In genomic region chr4:3447431-3448395, GRCh38 we compare ENCODE assay signal across 15 cellular contexts. TPM values are rescaled to one million over a fixed set of nuclear protein-coding genes. Genes with fewer than 3 reads are reported as not detected.
DNase-seq lines count a peak whose midpoint lies in the region; ATAC-seq and TF ChIP-seq lines count a peak whose summit lies in the region.
"Had no signal": no experiment of that assay in that cellular context is flagged by ENCODE, and none has a peak within 500 bp of the region (broad histone marks: within the 10 kb centered on the region; RNA-seq: fewer than 3 reads in every experiment).

No MANE protein-coding gene starts in this region.

- H3K9me3 Mint-ChIP-seq in glutamatergic neuron (ENCODE audit: unreplicated experiment), result peaks cover 4% of the 10 kb centered on the region
- no peaks in the 10 kb centered on the region for H3K9me3 Mint-ChIP-seq in osteocyte (ENCODE audit: unreplicated experiment)
- H3K9me3 Mint-ChIP-seq: CD8-positive, alpha-beta memory T cell; H9 had no signal

- peak overlapping the region; percentile 11 for H4K91ac ChIP-seq in mesenchymal stem cell (ENCODE audit: low read length)

- H3K36me3 ChIP-seq in left ventricle myocardium inferior (no peaks in the 10 kb centered on the region), mesenchymal stem cell (ENCODE audit: control insufficient read depth in 1 of 2, insufficient read depth in 2 of 2, low read depth in 1 of 2, low read length in 2 of 2) (peaks cover 0 to 3% of the 10 kb centered on the region in 2 experiments), psoas muscle (ENCODE audit: insufficient read depth in 1 of 2, low read depth in 1 of 2) (no peaks in the 10 kb centered on the region)
- H3K36me3 ChIP-seq: BE2C had no signal

- H4K8ac ChIP-seq in mesenchymal stem cell (ENCODE audit: low read length), result no peak overlapping the region

- TF ChIP-seq CTCF in left ventricle myocardium inferior (IDR thresholded peaks at IDR 0.05; ENCODE audit: borderline replicate concordance), result no peak
- TF ChIP-seq CTCF in glutamatergic neuron (IDR thresholded peaks at IDR 0.05; ENCODE audit: partially characterized antibody, unreplicated experiment), result no peak
- no peak for TF ChIP-seq CTCF in psoas muscle (IDR thresholded peaks at IDR 0.05)
- no peak for TF ChIP-seq CTCF in osteocyte (IDR thresholded peaks at IDR 0.05)

- H3K4ac ChIP-seq in mesenchymal stem cell (ENCODE audit: low read depth in 1 of 2, low read length in 2 of 2), result no peak overlapping the region

- H2AFZ ChIP-seq in mesenchymal stem cell (ENCODE audit: low read depth, low read length), result no peak overlapping the region
- H2AFZ ChIP-seq: GM23248 had no signal

- no peak overlapping the region for H2AK5ac ChIP-seq in mesenchymal stem cell (ENCODE audit: low read length, severe bottlenecking)

- WGBS in mesenchymal stem cell, result 92% methylated on average over 51 of the region's 53 CpGs
- 89 to 93% (median 91%) methylated on average over 51 to 53 of the region's 53 CpGs for WGBS in psoas muscle, 3 donors

- no peak overlapping the region for H3K4me2 ChIP-seq in mesenchymal stem cell (ENCODE audit: low read length, poor library complexity, severe bottlenecking)

- no peak overlapping the region for H3K14ac ChIP-seq in mesenchymal stem cell (ENCODE audit: low read length in 2 of 2)

- H3K27ac Mint-ChIP-seq in glutamatergic neuron (ENCODE audit: unreplicated experiment) (no peak overlapping the region), osteocyte (ENCODE audit: unreplicated experiment) (no peak overlapping the region)

- H3K9me3 ChIP-seq in left ventricle myocardium inferior (replicated peaks) (no peaks in the 10 kb centered on the region), mesenchymal stem cell (ENCODE audit: control insufficient read depth, low read length) (no peaks in the 10 kb centered on the region), psoas muscle (no peaks in the 10 kb centered on the region)
- H3K9me3 ChIP-seq: BE2C had no signal

- H3K4me1 Mint-ChIP-seq in glutamatergic neuron (ENCODE audit: low read depth, unreplicated experiment), result no peaks in the 10 kb centered on the region
- H3K4me1 Mint-ChIP-seq in osteocyte (ENCODE audit: unreplicated experiment), result peaks cover 4% of the 10 kb centered on the region
- H3K4me1 Mint-ChIP-seq: CD8-positive, alpha-beta memory T cell; H9 had no signal

- ATAC-seq in left cardiac atrium, result no peak
- ATAC-seq in psoas muscle, result no peak

- H3K18ac ChIP-seq in mesenchymal stem cell (ENCODE audit: low read depth in 1 of 2, low read length in 2 of 2), result no peak overlapping the region

- H3K4me1 ChIP-seq in left ventricle myocardium inferior (peaks cover 6% of the 10 kb centered on the region), mesenchymal stem cell (ENCODE audit: control insufficient read depth, insufficient read depth, low read depth, low read length) (peaks cover 14% of the 10 kb centered on the region), psoas muscle (no peaks in the 10 kb centered on the region)
- H3K4me1 ChIP-seq: BE2C had no signal

- H3K4me3 ChIP-seq in left ventricle myocardium inferior (no peak overlapping the region), mesenchymal stem cell (ENCODE audit: insufficient read depth in 1 of 2, low read depth in 1 of 2, low read length in 2 of 2) (no peak overlapping the region), psoas muscle (no peak overlapping the region)
- H3K4me3 ChIP-seq: GM23248 had no signal

- no peak overlapping the region for H3K9ac ChIP-seq in mesenchymal stem cell (ENCODE audit: low read length)
- H3K9ac ChIP-seq: GM23248 had no signal

- H3K36me3 Mint-ChIP-seq in glutamatergic neuron (ENCODE audit: unreplicated experiment) (no peaks in the 10 kb centered on the region), osteocyte (ENCODE audit: unreplicated experiment) (no peaks in the 10 kb centered on the region)
- H3K36me3 Mint-ChIP-seq: CD8-positive, alpha-beta memory T cell had no signal

- no peak overlapping the region for H3K27ac ChIP-seq in left ventricle myocardium inferior (replicated peaks)
- no peak overlapping the region for H3K27ac ChIP-seq in mesenchymal stem cell (ENCODE audit: low read length, poor library complexity, severe bottlenecking)
- no peak overlapping the region for H3K27ac ChIP-seq in psoas muscle
- H3K27ac ChIP-seq: GM23248 had no signal

- DNase-seq in left ventricle myocardium inferior (peak; percentile 7), left cardiac atrium (no peak), glutamatergic neuron (peak; percentile 22), mesenchymal stem cell (no peak), psoas muscle (peak; percentile 12 to 48), RPMI8226 (no peak), osteocyte (ENCODE audit: extremely low spot score, unreplicated experiment) (no peak), NCI-H187 treated with DMSO at 0.1 percent for 48 hours (lab: John Stamatoyannopoulos, UW) (no peak)
- DNase-seq: BE2C; CD8-positive, alpha-beta memory T cell; GM23248; H9 had no signal

- no peak overlapping the region for H2BK15ac ChIP-seq in mesenchymal stem cell (ENCODE audit: low read depth, poor library complexity, severe bottlenecking)

- no peaks in the 10 kb centered on the region for H3K79me1 ChIP-seq in mesenchymal stem cell (replicated peaks; ENCODE audit: low read length, poor library complexity, severe bottlenecking)

- H3K4me3 Mint-ChIP-seq in glutamatergic neuron (ENCODE audit: unreplicated experiment) (no peak overlapping the region), osteocyte (ENCODE audit: unreplicated experiment) (no peak overlapping the region)
- H3K4me3 Mint-ChIP-seq: CD8-positive, alpha-beta memory T cell; H9 had no signal

- no peak overlapping the region for H2BK120ac ChIP-seq in mesenchymal stem cell (ENCODE audit: low read depth, low read length)

- H3K27me3 ChIP-seq in left ventricle myocardium inferior (ENCODE audit: low read depth) (peaks cover 7% of the 10 kb centered on the region), mesenchymal stem cell (ENCODE audit: control insufficient read depth in 1 of 2, insufficient read depth in 1 of 2, low read length in 2 of 2) (peaks cover 0 to 14% of the 10 kb centered on the region in 2 experiments), psoas muscle (ENCODE audit: insufficient read depth in 3 of 3, low read length in 2 of 3) (no peaks in the 10 kb centered on the region)
- H3K27me3 ChIP-seq: BE2C had no signal

- no peak overlapping the region for H3K23ac ChIP-seq in mesenchymal stem cell (ENCODE audit: low read length in 2 of 2)

- H2BK12ac ChIP-seq in mesenchymal stem cell (ENCODE audit: low read length in 2 of 2), result no peak overlapping the region

- intact Hi-C loops in left ventricle myocardium inferior (cut with micrococcal nuclease), result no loop called here
- intact Hi-C loops in left cardiac atrium (cut with DNase I), result no loop called here
- intact Hi-C loops in psoas muscle (cut with DNase I), result no loop called here

- H3K27me3 Mint-ChIP-seq in glutamatergic neuron (ENCODE audit: unreplicated experiment) (peaks cover 2% of the 10 kb centered on the region), osteocyte (ENCODE audit: unreplicated experiment) (no peaks in the 10 kb centered on the region)

- no peak overlapping the region for H2BK5ac ChIP-seq in mesenchymal stem cell (ENCODE audit: low read depth, low read length, poor library complexity, severe bottlenecking)

RNA-seq across cellular contexts. Expression of gene HGFAC, which starts 5.9 kb away (rescaled TPM):
- total RNA-seq in left ventricle myocardium inferior (0.80 TPM), left cardiac atrium (under 1 TPM; 0.34 to 0.38 TPM), glutamatergic neuron (ENCODE audit: unreplicated experiment) (9.4 TPM), psoas muscle (1 to 10 TPM in 1 of 4 donors, under 1 TPM in 2, not detected in 1; 0.32 to 1.2 (median 0.46) TPM), osteocyte (0.50 and 0.54 TPM in 2 replicates)
- polyA plus RNA-seq in mesenchymal stem cell (2013, experiment 1 of 2), result 0.10 TPM
- 0.01 TPM for polyA plus RNA-seq in mesenchymal stem cell (2013, experiment 2 of 2)
- polyA plus RNA-seq in psoas muscle, result under 1 TPM; 0.09 to 0.63 (median 0.26) TPM
- total RNA-seq: CD8-positive, alpha-beta memory T cell; Daoy; GM23248; HT1080 had no signal
- polyA plus RNA-seq: AG04450; CD8-positive, alpha-beta memory T cell; GM23248 had no signal

RNA-seq across cellular contexts. Expression of gene DOK7, which starts 15.4 kb away (rescaled TPM):
- total RNA-seq in left ventricle myocardium inferior, result 46.7 TPM
- total RNA-seq in left cardiac atrium, result 10 to 100 TPM; 21.5 to 38.2 TPM
- 5.1 TPM for total RNA-seq in glutamatergic neuron (ENCODE audit: unreplicated experiment)
- not detected for polyA plus RNA-seq in mesenchymal stem cell (2013, experiment 1 of 2)
- not detected for polyA plus RNA-seq in mesenchymal stem cell (2013, experiment 2 of 2)
- 10 to 100 TPM in 3 of 4 donors, 1 to 10 TPM in 1; 3.4 to 48.6 (median 34.5) TPM for total RNA-seq in psoas muscle
- polyA plus RNA-seq in psoas muscle, result 10 to 100 TPM; 11.7 to 26.3 (median 17.3) TPM
- not detected in 2 replicates for total RNA-seq in osteocyte
- total RNA-seq: CD8-positive, alpha-beta memory T cell; GM23248; HT1080 had no signal
- polyA plus RNA-seq: AG04450; CD8-positive, alpha-beta memory T cell; GM23248 had no signal

Comparison
In these comparisons a context has a peak if more than half of its experiments do, and no peak if none do; other contexts are left out.
1. DNase-seq: peak in left ventricle myocardium inferior (single experiment), glutamatergic neuron (single experiment) and psoas muscle (2 of 2); none in left cardiac atrium (single experiment), mesenchymal stem cell (single experiment), RPMI8226 (single experiment), osteocyte (single experiment) and NCI-H187 treated with DMSO at 0.1 percent for 48 hours (single experiment).